10 cellular contexts compared by ENCODE assay signal in genomic region chr16:718922-719321, GRCh38. TPM values are rescaled to one million over a fixed set of nuclear protein-coding genes. Genes with fewer than 3 reads are reported as not detected.
DNase-seq lines count a peak whose midpoint lies in the region; ATAC-seq and TF ChIP-seq lines count a peak whose summit lies in the region.
"Had no signal": no experiment of that assay in that cellular context is flagged by ENCODE, and none has a peak within 500 bp of the region (broad histone marks: within the 10 kb centered on the region; RNA-seq: fewer than 3 reads in every experiment).

No MANE protein-coding gene starts in this region.

- peaks cover 7% of the 10 kb centered on the region for H3K27me3 Mint-ChIP-seq in activated T-cell treated with anti-CD3 and anti-CD28 coated beads, Interleukin-2, amount 50 U/mL, for 4 hours (ENCODE audit: low read depth)
- peaks cover 0 to 8% of the 10 kb centered on the region in 2 donors for H3K27me3 Mint-ChIP-seq in effector memory CD8-positive, alpha-beta T cell
- H3K27me3 Mint-ChIP-seq in stimulated activated memory B cell treated with anti-CD40 and anti-IgM and Interleukin-4, amounts not matched to agents 10 μg/mL and 1 μg/mL and 100 μg/mL, for 72 hours = peaks cover 17% of the 10 kb centered on the region

- ATAC-seq in activated T-cell treated with anti-CD3 and anti-CD28 coated beads, Interleukin-2, amount 50 U/mL, for 4 hours = no peak
- no peak for ATAC-seq in effector memory CD8-positive, alpha-beta T cell (replicated peaks)
- ATAC-seq in stimulated activated memory B cell treated with anti-CD40 and anti-IgM and Interleukin-4, amounts not matched to agents 10 μg/mL and 1 μg/mL and 100 μg/mL, for 72 hours = no peak
- ATAC-seq in HG03457 (IDR thresholded peaks at IDR 0.05; ENCODE audit: unreplicated experiment) (no peak), GM21619 (IDR thresholded peaks at IDR 0.05; ENCODE audit: unreplicated experiment) (no peak)

- H3K4me1 Mint-ChIP-seq in activated T-cell treated with anti-CD3 and anti-CD28 coated beads, Interleukin-2, amount 50 U/mL, for 4 hours (ENCODE audit: low read depth) = peaks cover 15% of the 10 kb centered on the region
- H3K4me1 Mint-ChIP-seq in effector memory CD8-positive, alpha-beta T cell (ENCODE audit: low read depth in 2 of 2) = peaks cover 18 to 19% of the 10 kb centered on the region in 2 donors
- peaks cover 53% of the 10 kb centered on the region for H3K4me1 Mint-ChIP-seq in stimulated activated memory B cell treated with anti-CD40 and anti-IgM and Interleukin-4, amounts not matched to agents 10 μg/mL and 1 μg/mL and 100 μg/mL, for 72 hours

- POLR2A ChIA-PET in RWPE1 (lab: Yijun Ruan, JAX; ENCODE audit: low non-redundant PET) = interaction anchor here (0.6 to 0.7 kb wide), 2 partner anchors 53 to 248 kb away, joined by 3 to 8 read pairs; no protein-coding TSS in a partner anchor

- no peaks in the 10 kb centered on the region for H3K36me3 Mint-ChIP-seq in activated T-cell treated with anti-CD3 and anti-CD28 coated beads, Interleukin-2, amount 50 U/mL, for 4 hours (ENCODE audit: insufficient read depth)
- peaks cover 15% of the 10 kb centered on the region for H3K36me3 Mint-ChIP-seq in effector memory CD8-positive, alpha-beta T cell (ENCODE audit: insufficient read depth)
- peaks cover 6% of the 10 kb centered on the region for H3K36me3 Mint-ChIP-seq in stimulated activated memory B cell treated with anti-CD40 and anti-IgM and Interleukin-4, amounts not matched to agents 10 μg/mL and 1 μg/mL and 100 μg/mL, for 72 hours

- H3K4me3 Mint-ChIP-seq in activated T-cell treated with anti-CD3 and anti-CD28 coated beads, Interleukin-2, amount 50 U/mL, for 4 hours = peak overlapping the region; percentile 81
- H3K4me3 Mint-ChIP-seq in effector memory CD8-positive, alpha-beta T cell = peak overlapping the region; percentile 84 to 85
- H3K4me3 Mint-ChIP-seq in stimulated activated memory B cell treated with anti-CD40 and anti-IgM and Interleukin-4, amounts not matched to agents 10 μg/mL and 1 μg/mL and 100 μg/mL, for 72 hours = peak overlapping the region; percentile 84

- peak overlapping the region; percentile 95 for H3K27ac ChIP-seq in RWPE1

- DNase-seq in activated T-cell treated with anti-CD3 and anti-CD28 coated beads, Interleukin-2, amount 50 U/mL, for 4 hours = no peak
- DNase-seq in activated T-cell treated with anti-CD3 and anti-CD28 coated beads for 4 hours (no peak), RWPE1 (ENCODE audit: low spot score) (no peak), Ammon's horn (ENCODE audit: low spot score) (no peak)
- DNase-seq in effector memory CD8-positive, alpha-beta T cell = no peak
- DNase-seq: EL, NCI-H2227 treated with DMSO at 0.1 percent for 48 hours had no signal

- CTCF ChIA-PET in RWPE1 (lab: Yijun Ruan, JAX) = interaction anchor here (0.7 to 0.8 kb wide), 2 partner anchors 137 to 149 kb away, joined by 4 to 5 read pairs; no protein-coding TSS in a partner anchor

- peak overlapping the region in 1 of 2 donors; percentile 68 for H3K27ac Mint-ChIP-seq in effector memory CD8-positive, alpha-beta T cell
- no peak overlapping the region for H3K27ac Mint-ChIP-seq in stimulated activated memory B cell treated with anti-CD40 and anti-IgM and Interleukin-4, amounts not matched to agents 10 μg/mL and 1 μg/mL and 100 μg/mL, for 72 hours

- H3K9me3 Mint-ChIP-seq in activated T-cell treated with anti-CD3 and anti-CD28 coated beads, Interleukin-2, amount 50 U/mL, for 4 hours = no peaks in the 10 kb centered on the region
- no peaks in the 10 kb centered on the region for H3K9me3 Mint-ChIP-seq in effector memory CD8-positive, alpha-beta T cell
- no peaks in the 10 kb centered on the region for H3K9me3 Mint-ChIP-seq in stimulated activated memory B cell treated with anti-CD40 and anti-IgM and Interleukin-4, amounts not matched to agents 10 μg/mL and 1 μg/mL and 100 μg/mL, for 72 hours

- no peak for TF ChIP-seq CTCF in RWPE1 (conservative IDR thresholded peaks at IDR 0.05; ENCODE audit: low read depth)

RNA-seq across cellular contexts. Expression of gene ANTKMT, which starts 2.0 kb away (rescaled TPM):
- total RNA-seq in activated T-cell treated with anti-CD3 and anti-CD28 coated beads, Interleukin-2, amount 50 U/mL, for 4 hours = 10 to 100 TPM; 66.0 to 75.0 (median 67.8) TPM

RNA-seq across cellular contexts. Expression of gene METRN, which starts 4.0 kb away (rescaled TPM):
- total RNA-seq in activated T-cell treated with anti-CD3 and anti-CD28 coated beads, Interleukin-2, amount 50 U/mL, for 4 hours = 10 to 100 TPM; 23.8 to 34.7 (median 28.2) TPM

RNA-seq across cellular contexts. Expression of gene CCDC78, which starts 7.3 kb away (rescaled TPM):
- total RNA-seq in activated T-cell treated with anti-CD3 and anti-CD28 coated beads, Interleukin-2, amount 50 U/mL, for 4 hours = 1 to 10 TPM; 5.4 to 9.1 (median 7.0) TPM

RNA-seq across cellular contexts. Expression of gene HAGHL, which starts 8.0 kb away (rescaled TPM):
- 10 to 100 TPM in 2 of 3 donors, 1 to 10 TPM in 1; 8.8 to 13.0 (median 12.4) TPM for total RNA-seq in activated T-cell treated with anti-CD3 and anti-CD28 coated beads, Interleukin-2, amount 50 U/mL, for 4 hours

RNA-seq across cellular contexts. Expression of gene FBXL16, which starts 13.3 kb away (rescaled TPM):
- total RNA-seq in activated T-cell treated with anti-CD3 and anti-CD28 coated beads, Interleukin-2, amount 50 U/mL, for 4 hours = 1 to 10 TPM; 2.0 to 6.0 (median 4.8) TPM
